Comparison of ENCODE assay signal across 1 cellular context in genomic region chr6:170183521-170183920, GRCh38.
TF ChIP-seq lines count a peak whose summit lies in the region.

No MANE protein-coding gene starts in this region.

TF ChIP-seq in IMR-90, 13 proteins besides CTCF, POLR2A, EP300 and RAD21 (continued from another document):
- no peak for TF ChIP-seq ELK1 (IDR thresholded peaks at IDR 0.05; ENCODE audit: borderline replicate concordance, low read depth, low read length)
- TF ChIP-seq BHLHE40 (IDR thresholded peaks at IDR 0.05; ENCODE audit: low read depth, low read length) = no peak
- no peak for TF ChIP-seq SMC3 (IDR thresholded peaks at IDR 0.05; ENCODE audit: low read depth, low read length)
